In genomic region chr19:55165952-55166529, GRCh38 we compare ENCODE assay signal across 9 cellular contexts. TPM values are rescaled to one million over a fixed set of nuclear protein-coding genes. Genes with fewer than 3 reads are reported as not detected.
A peak's percentile ranks its signal among the peaks of the same experiment; 100 is the strongest.
DNase-seq lines count a peak whose midpoint lies in the region; ATAC-seq and TF ChIP-seq lines count a peak whose summit lies in the region.
"Had no signal": no experiment of that assay in that cellular context is flagged by ENCODE, and none has a peak within 500 bp of the region (broad histone marks: within the 10 kb centered on the region; RNA-seq: fewer than 3 reads in every experiment).

No MANE protein-coding gene starts in this region.

- ATAC-seq in right lobe of liver: peak; percentile 47 to 78 (median 64)
- peak; percentile 52 for ATAC-seq in stimulated activated memory B cell treated with anti-CD40 and anti-IgM and Interleukin-4, amounts not matched to agents 10 μg/mL and 1 μg/mL and 100 μg/mL, for 72 hours

- H3K4me3 ChIP-seq in CD8-positive, alpha-beta memory T cell (ENCODE audit: low read length): peak overlapping the region; percentile 26
- peak overlapping the region; percentile 67 for H3K4me3 ChIP-seq in HEK293 (ENCODE audit: low read depth, low read length)
- H3K4me3 ChIP-seq in dorsolateral prefrontal cortex: peak overlapping the region in 57 of 59 donors; percentile 7 to 67 (median 49)
- H3K4me3 ChIP-seq in right lobe of liver: peak overlapping the region; percentile 36 to 54 (median 47)

- WGBS in right lobe of liver (ENCODE audit: insufficient coverage, low coverage, low lambda C conversion rate, missing lambda C conversion rate): 10% methylated on average over 4 of the region's 34 CpGs

- H3K27me3 ChIP-seq in CD8-positive, alpha-beta memory T cell (ENCODE audit: insufficient read depth, low read length, poor library complexity, severe bottlenecking): peaks cover 33% of the 10 kb centered on the region
- H3K27me3 ChIP-seq in dorsolateral prefrontal cortex: peaks cover 0 to 93% (median 51%) of the 10 kb centered on the region in 45 donors
- peaks cover 0 to 15% of the 10 kb centered on the region in 2 donors for H3K27me3 ChIP-seq in right lobe of liver

- H3K27me3 Mint-ChIP-seq in CD8-positive, alpha-beta memory T cell: peaks cover 62 to 65% of the 10 kb centered on the region in 2 donors
- H3K27me3 Mint-ChIP-seq in stimulated activated memory B cell treated with anti-CD40 and anti-IgM and Interleukin-4, amounts not matched to agents 10 μg/mL and 1 μg/mL and 100 μg/mL, for 72 hours: peaks cover 59% of the 10 kb centered on the region

- H3K4me3 Mint-ChIP-seq in CD8-positive, alpha-beta memory T cell: peak overlapping the region in 5 of 7 donors; percentile 19 to 75 (median 59)
- peak overlapping the region; percentile 59 for H3K4me3 Mint-ChIP-seq in stimulated activated memory B cell treated with anti-CD40 and anti-IgM and Interleukin-4, amounts not matched to agents 10 μg/mL and 1 μg/mL and 100 μg/mL, for 72 hours

- peaks cover 0 to 5% (median 0%) of the 10 kb centered on the region in 3 donors for H3K36me3 Mint-ChIP-seq in CD8-positive, alpha-beta memory T cell
- no peaks in the 10 kb centered on the region for H3K36me3 Mint-ChIP-seq in stimulated activated memory B cell treated with anti-CD40 and anti-IgM and Interleukin-4, amounts not matched to agents 10 μg/mL and 1 μg/mL and 100 μg/mL, for 72 hours

- H3K4me1 Mint-ChIP-seq in CD8-positive, alpha-beta memory T cell: peaks cover 12 to 17% (median 12%) of the 10 kb centered on the region in 3 donors
- H3K4me1 Mint-ChIP-seq in stimulated activated memory B cell treated with anti-CD40 and anti-IgM and Interleukin-4, amounts not matched to agents 10 μg/mL and 1 μg/mL and 100 μg/mL, for 72 hours: peaks cover 11% of the 10 kb centered on the region

- POLR2A ChIA-PET in CD8-positive, alpha-beta memory T cell (lab: Charles Lee): no interaction called here
- POLR2A ChIA-PET in HEK293 (lab: Yijun Ruan, JAX): interaction anchor here (1.4 to 3.2 kb wide), 4 partner anchors 14 to 458 kb away, joined by 4 to 21 read pairs (median 9); partner anchors contain the start of genes PPP6R1, SYT5, UBE2S and ZNF784

- no peak for TF ChIP-seq POLR2A in right lobe of liver (IDR thresholded peaks at IDR 0.05)

- peaks cover 20% of the 10 kb centered on the region for H3K4me1 ChIP-seq in CD8-positive, alpha-beta memory T cell (ENCODE audit: insufficient read depth, low read length)
- H3K4me1 ChIP-seq in HEK293 (ENCODE audit: control insufficient read depth, insufficient read depth, low read length) (peaks cover 2% of the 10 kb centered on the region; the same call in 1 of the 2 replicates), right lobe of liver (peaks cover 0 to 5% (median 0%) of the 10 kb centered on the region in 4 donors)
- H3K4me1 ChIP-seq: uterus had no signal

- no peaks in the 10 kb centered on the region for H3K9me3 ChIP-seq in CD8-positive, alpha-beta memory T cell (ENCODE audit: low read length)
- H3K9me3 ChIP-seq in HEK293 (ENCODE audit: control insufficient read depth, insufficient read depth, low read depth, low read length) (no peaks in the 10 kb centered on the region), right lobe of liver (no peaks in the 10 kb centered on the region)
- H3K9me3 ChIP-seq: uterus had no signal

- H3K9me3 Mint-ChIP-seq in CD8-positive, alpha-beta memory T cell: peaks cover 0 to 6% (median 3%) of the 10 kb centered on the region in 5 donors
- H3K9me3 Mint-ChIP-seq in stimulated activated memory B cell treated with anti-CD40 and anti-IgM and Interleukin-4, amounts not matched to agents 10 μg/mL and 1 μg/mL and 100 μg/mL, for 72 hours: peaks cover 8% of the 10 kb centered on the region

- H3K36me3 ChIP-seq in CD8-positive, alpha-beta memory T cell (ENCODE audit: insufficient read depth, low read length): no peaks in the 10 kb centered on the region
- H3K36me3 ChIP-seq in HEK293 (ENCODE audit: control insufficient read depth in 2 of 2, insufficient read depth in 1 of 2, low read length in 2 of 2) (no peaks in the 10 kb centered on the region), right lobe of liver (no peaks in the 10 kb centered on the region)
- H3K36me3 ChIP-seq: uterus had no signal

- peak; percentile 100 for TF ChIP-seq CTCF in HEK293 (tag by site-specific recombination; IDR thresholded peaks at IDR 0.05)
- TF ChIP-seq CTCF in dorsolateral prefrontal cortex (IDR thresholded peaks at IDR 0.05 in 54 of 56, conservative IDR thresholded peaks at IDR 0.05 in 2 of 56; ENCODE audit: low read depth in 1 of 56, partially characterized antibody in 56 of 56): peak in 48 of 56 donors; percentile 7 to 66 (median 38)
- TF ChIP-seq CTCF in right lobe of liver (IDR thresholded peaks at IDR 0.05): peak; percentile 24 to 41 (median 32)

- H3K27ac Mint-ChIP-seq in CD8-positive, alpha-beta memory T cell: peak overlapping the region in 3 of 8 donors; percentile 52 to 76 (median 69)
- H3K27ac Mint-ChIP-seq in stimulated activated memory B cell treated with anti-CD40 and anti-IgM and Interleukin-4, amounts not matched to agents 10 μg/mL and 1 μg/mL and 100 μg/mL, for 72 hours: peak overlapping the region; percentile 8

- DNase-seq in CD8-positive, alpha-beta memory T cell: peak in 2 of 5 donors; percentile 33 to 66
- DNase-seq in NCI-H2171 (lab: John Stamatoyannopoulos, UW) (peak; percentile 80), UCSD-AML1 (lab: John Stamatoyannopoulos, UW; ENCODE audit: unreplicated experiment) (peak; percentile 87), dorsolateral prefrontal cortex (peak in 3 of 10 donors; percentile 29 to 69 (median 69)), right lobe of liver (peak in 2 of 3 donors; percentile 49 to 67), middle frontal gyrus (ENCODE audit: extremely low spot score, low spot score) (no peak)

- H3K27ac ChIP-seq in CD8-positive, alpha-beta memory T cell (ENCODE audit: low read depth, low read length): no peak overlapping the region
- H3K27ac ChIP-seq in HEK293 (ENCODE audit: extremely low read depth, low read depth, low read length) (no peak overlapping the region), dorsolateral prefrontal cortex (no peak overlapping the region), right lobe of liver (no peak overlapping the region)
- H3K27ac ChIP-seq: uterus had no signal

- intact Hi-C loops in dorsolateral prefrontal cortex (cut with DNase I): loop anchor here in 1 of 2 donors (5.0 kb wide), 1 partner anchor 91 kb away; the partner anchor contains the start of gene PPP6R1
- intact Hi-C loops in right lobe of liver (cut with DNase I): no loop called here

- CTCF ChIA-PET in CD8-positive, alpha-beta memory T cell (lab: Charles Lee): no interaction called here
- CTCF ChIA-PET in HEK293 (lab: Yijun Ruan, JAX): interaction anchor here (0.5 to 4.3 kb wide), 31 partner anchors 10 to 1206 kb away, joined by 3 to 47 read pairs (median 4); partner anchors contain the start of genes HSPBP1, PPP6R1, RDH13 and TMEM190

TF ChIP-seq in HEK293, 187 proteins besides CTCF, POLR2A, EP300 and RAD21 (continues in another document):
- peak; percentile 67 for TF ChIP-seq ZBTB26 (tag by site-specific recombination; optimal IDR thresholded peaks at IDR 0.05)
- peak; percentile 62; the same call in 1 of the 2 replicates for TF ChIP-seq ZNF561 (tag by site-specific recombination; IDR thresholded peaks at IDR 0.05; ENCODE audit: borderline replicate concordance)
- TF ChIP-seq ZNF132 (tag by site-specific recombination; IDR thresholded peaks at IDR 0.05; ENCODE audit: borderline replicate concordance): no peak
- peak; percentile 46; the same call in 1 of the 2 replicates for TF ChIP-seq ZBTB20 (tag by site-specific recombination; IDR thresholded peaks at IDR 0.05)
- peak; percentile 7 for TF ChIP-seq ZNF341 (tag by site-specific recombination; IDR thresholded peaks at IDR 0.05; ENCODE audit: low read depth)
- no peak for TF ChIP-seq KLF1 (tag by site-specific recombination; IDR thresholded peaks at IDR 0.05)
- no peak for TF ChIP-seq ZNF580 (tag by site-specific recombination; IDR thresholded peaks at IDR 0.05)
- no peak for TF ChIP-seq ZNF350 (tag by site-specific recombination; IDR thresholded peaks at IDR 0.05)
- TF ChIP-seq ZBTB17 (tag by site-specific recombination; IDR thresholded peaks at IDR 0.05): peak; percentile 83

RNA-seq across cellular contexts. Expression of gene DNAAF3, which starts 0.4 kb away (rescaled TPM):
- under 1 TPM in 1 of 2 experiments, not detected in 1; 0.27 TPM for total RNA-seq in CD8-positive, alpha-beta memory T cell
- polyA plus RNA-seq in CD8-positive, alpha-beta memory T cell: not detected
- total RNA-seq in dorsolateral prefrontal cortex (1 to 10 TPM in 38 of 120 experiments, under 1 TPM in 36, not detected in 46; 0.28 to 3.9 (median 1.0) TPM), right lobe of liver (1 to 10 TPM in 2 of 6 experiments, under 1 TPM in 4; 0.22 to 4.3 (median 0.49) TPM)

RNA-seq across cellular contexts. Expression of gene TNNI3, which starts 8.5 kb away (rescaled TPM):
- not detected for total RNA-seq in CD8-positive, alpha-beta memory T cell
- polyA plus RNA-seq in CD8-positive, alpha-beta memory T cell: not detected
- total RNA-seq in dorsolateral prefrontal cortex (1 to 10 TPM in 7 of 120 experiments, under 1 TPM in 5, not detected in 108; 0.73 to 2.4 (median 1.2) TPM), right lobe of liver (under 1 TPM in 3 of 6 experiments, not detected in 3; 0.43 to 0.83 (median 0.62) TPM)

RNA-seq across cellular contexts. Expression of gene SYT5, which starts 14.0 kb away (rescaled TPM):
- total RNA-seq in CD8-positive, alpha-beta memory T cell: not detected
- polyA plus RNA-seq in CD8-positive, alpha-beta memory T cell: 0.37 TPM
- total RNA-seq in dorsolateral prefrontal cortex (100 to 1,000 TPM in 93 of 120 experiments, 10 to 100 TPM in 27; 42.8 to 232 (median 125) TPM), right lobe of liver (1 to 10 TPM in 1 of 6 experiments, under 1 TPM in 1, not detected in 4; 0.06 to 1.7 TPM)

RNA-seq across cellular contexts. Expression of gene TNNT1, which starts 17.0 kb away (rescaled TPM):
- total RNA-seq in CD8-positive, alpha-beta memory T cell: not detected
- not detected for polyA plus RNA-seq in CD8-positive, alpha-beta memory T cell
- total RNA-seq in dorsolateral prefrontal cortex (10 to 100 TPM in 68 of 120 experiments, 1 to 10 TPM in 52; 1.3 to 45.0 (median 10.7) TPM), right lobe of liver (10 to 100 TPM in 1 of 6 experiments, 1 to 10 TPM in 3, not detected in 2; 1.2 to 10.9 (median 1.6) TPM)

RNA-seq across cellular contexts. Expression of gene PTPRH, which starts 43.3 kb away (rescaled TPM):
- not detected for total RNA-seq in CD8-positive, alpha-beta memory T cell
- not detected for polyA plus RNA-seq in CD8-positive, alpha-beta memory T cell
- total RNA-seq in dorsolateral prefrontal cortex (10 to 100 TPM in 11 of 120 experiments, 1 to 10 TPM in 104, under 1 TPM in 5; 0.24 to 24.0 (median 4.8) TPM), right lobe of liver (10 to 100 TPM in 3 of 6 experiments, 1 to 10 TPM in 3; 4.2 to 25.9 (median 12.9) TPM)

Comparison
In these comparisons a context has a peak if more than half of its experiments do, and no peak if none do; other contexts are left out.
1. CTCF ChIP-seq: peak in every context shown above with its lines; median percentile 100 in HEK293; 38 in dorsolateral prefrontal cortex; 32 in right lobe of liver.
2. RNA of gene SYT5, which starts 14.0 kb away (total RNA-seq): 42.8 to 232 TPM in dorsolateral prefrontal cortex; not detected in CD8-positive, alpha-beta memory T cell and 0.06 to 1.7 TPM in right lobe of liver; every median in the first group is over 10 times any median in the second.
3. Peak in every context shown above with its lines, with median percentiles within 50 percentile points of each other: H3K4me3 ChIP-seq.